ENCODE assay signal across 21 cellular contexts in genomic region chr6:155120034-155120433, GRCh38.
DNase-seq lines count a peak whose midpoint lies in the region; ATAC-seq and TF ChIP-seq lines count a peak whose summit lies in the region.
"Had no signal": no experiment of that assay in that cellular context is flagged by ENCODE, and none has a peak within 500 bp of the region (broad histone marks: within the 10 kb centered on the region; RNA-seq: fewer than 3 reads in every experiment).

No MANE protein-coding gene starts in this region.

- H3K27ac ChIP-seq in HUES6 (ENCODE audit: low read depth, low read length) (peak overlapping the region; percentile 81), WERI-Rb-1 (peak overlapping the region; percentile 60)
- H3K27ac ChIP-seq: BLaER1 treated with 17β-estradiol and CSF1 and Interleukin-3, amounts not matched to agents 10 nM and 100 nM; heart right ventricle; prostate gland; upper lobe of right lung had no signal

- peaks cover 9 to 11% of the 10 kb centered on the region in 2 donors for H3K27me3 Mint-ChIP-seq in stimulated activated naive B cell treated with anti-CD40 and anti-IgM and Interleukin-4, amounts not matched to agents 10 μg/mL and 1 μg/mL and 100 μg/mL, for 72 hours
- H3K27me3 Mint-ChIP-seq: activated CD4-positive, alpha-beta T cell treated with anti-CD3 and anti-CD28 coated beads for 36 hours; stimulated activated naive CD8-positive, alpha-beta T cell treated with anti-CD3 and anti-CD28 coated beads, Interleukin-15, Interleukin-2, amounts not matched to agents 100 ng/mL and 50 ng/mL, for 24 hours had no signal

- no peaks in the 10 kb centered on the region for H3K36me3 ChIP-seq in HUES6 (ENCODE audit: control insufficient read depth, insufficient read depth, low read length)
- peaks cover 3% of the 10 kb centered on the region for H3K36me3 ChIP-seq in WERI-Rb-1
- H3K36me3 ChIP-seq: BLaER1 treated with 17β-estradiol and CSF1 and Interleukin-3, amounts not matched to agents 10 nM and 100 nM; heart right ventricle; prostate gland; upper lobe of right lung had no signal

- no peak overlapping the region for H3K27ac Mint-ChIP-seq in stimulated activated naive B cell treated with anti-CD40 and anti-IgM and Interleukin-4, amounts not matched to agents 10 μg/mL and 1 μg/mL and 100 μg/mL, for 72 hours
- H3K27ac Mint-ChIP-seq in stimulated activated effector memory CD8-positive, alpha-beta T cell treated with anti-CD3 and anti-CD28 coated beads, Interleukin-12 subunit alpha, Interleukin-12 subunit beta, amount 100 ng/mL, for 72 hours: no peak overlapping the region
- H3K27ac Mint-ChIP-seq: activated CD4-positive, alpha-beta T cell treated with anti-CD3 and anti-CD28 coated beads for 36 hours; natural killer cell; stimulated activated naive CD8-positive, alpha-beta T cell treated with anti-CD3 and anti-CD28 coated beads, Interleukin-15, Interleukin-2, amounts not matched to agents 100 ng/mL and 50 ng/mL, for 24 hours had no signal

- H3K4me1 Mint-ChIP-seq in stimulated activated naive B cell treated with anti-CD40 and anti-IgM and Interleukin-4, amounts not matched to agents 10 μg/mL and 1 μg/mL and 100 μg/mL, for 72 hours: peaks cover 6 to 24% of the 10 kb centered on the region in 2 donors
- peaks cover 6% of the 10 kb centered on the region for H3K4me1 Mint-ChIP-seq in stimulated activated effector memory CD8-positive, alpha-beta T cell treated with anti-CD3 and anti-CD28 coated beads, Interleukin-12 subunit alpha, Interleukin-12 subunit beta, amount 100 ng/mL, for 72 hours

- H3K27me3 ChIP-seq in HUES6 (ENCODE audit: control insufficient read depth, insufficient read depth, low read length) (no peaks in the 10 kb centered on the region), WERI-Rb-1 (ENCODE audit: insufficient read depth, low read depth, severe bottlenecking) (no peaks in the 10 kb centered on the region)
- H3K27me3 ChIP-seq: BLaER1 treated with 17β-estradiol and CSF1 and Interleukin-3, amounts not matched to agents 10 nM and 100 nM; heart right ventricle; upper lobe of right lung had no signal

- peaks cover 0 to 2% of the 10 kb centered on the region in 2 donors for H3K9me3 Mint-ChIP-seq in stimulated activated naive B cell treated with anti-CD40 and anti-IgM and Interleukin-4, amounts not matched to agents 10 μg/mL and 1 μg/mL and 100 μg/mL, for 72 hours
- no peaks in the 10 kb centered on the region for H3K9me3 Mint-ChIP-seq in stimulated activated effector memory CD8-positive, alpha-beta T cell treated with anti-CD3 and anti-CD28 coated beads, Interleukin-12 subunit alpha, Interleukin-12 subunit beta, amount 100 ng/mL, for 72 hours
- H3K9me3 Mint-ChIP-seq: natural killer cell; stimulated activated naive CD8-positive, alpha-beta T cell treated with anti-CD3 and anti-CD28 coated beads, Interleukin-15, Interleukin-2, amounts not matched to agents 100 ng/mL and 50 ng/mL, for 24 hours had no signal

- H3K36me3 Mint-ChIP-seq in stimulated activated naive B cell treated with anti-CD40 and anti-IgM and Interleukin-4, amounts not matched to agents 10 μg/mL and 1 μg/mL and 100 μg/mL, for 72 hours: no peaks in the 10 kb centered on the region
- peaks cover 6% of the 10 kb centered on the region for H3K36me3 Mint-ChIP-seq in stimulated activated effector memory CD8-positive, alpha-beta T cell treated with anti-CD3 and anti-CD28 coated beads, Interleukin-12 subunit alpha, Interleukin-12 subunit beta, amount 100 ng/mL, for 72 hours
- H3K36me3 Mint-ChIP-seq: natural killer cell had no signal

- DNase-seq in WERI-Rb-1: peak; percentile 61
- DNase-seq in iPS DF 4.7 (ENCODE audit: extremely low read depth, low spot score): peak; percentile 94
- peak; percentile 49 for DNase-seq in retina
- no peak for DNase-seq in NCI-H146 treated with DMSO at 0.1 percent for 48 hours (lab: John Stamatoyannopoulos, UW; ENCODE audit: unreplicated experiment)
- no peak for DNase-seq in stimulated activated naive B cell treated with anti-CD40 and anti-IgM and Interleukin-4, amounts not matched to agents 10 μg/mL and 1 μg/mL and 100 μg/mL, for 72 hours
- no peak for DNase-seq in stimulated activated effector memory CD8-positive, alpha-beta T cell treated with anti-CD3 and anti-CD28 coated beads, Interleukin-12 subunit alpha, Interleukin-12 subunit beta, amount 100 ng/mL, for 72 hours (ENCODE audit: low spot score in 2 of 2)
- DNase-seq: activated CD4-positive, alpha-beta T cell treated with anti-CD3 and anti-CD28 coated beads for 36 hours; DMS53; heart right ventricle; KG1; natural killer cell; NCI-H1092; NCI-H2227 treated with DMSO at 0.1 percent for 48 hours; SHP77 treated with DMSO at 0.1 percent for 48 hours; T1000; upper lobe of right lung had no signal

- no peak for ATAC-seq in GM19351 (IDR thresholded peaks at IDR 0.05; ENCODE audit: unreplicated experiment)
- ATAC-seq in stimulated activated naive B cell treated with anti-CD40 and anti-IgM and Interleukin-4, amounts not matched to agents 10 μg/mL and 1 μg/mL and 100 μg/mL, for 72 hours (replicated peaks): no peak
- no peak for ATAC-seq in stimulated activated effector memory CD8-positive, alpha-beta T cell treated with anti-CD3 and anti-CD28 coated beads, Interleukin-12 subunit alpha, Interleukin-12 subunit beta, amount 100 ng/mL, for 72 hours
- ATAC-seq: activated CD4-positive, alpha-beta T cell treated with anti-CD3 and anti-CD28 coated beads for 36 hours; heart right ventricle; natural killer cell; upper lobe of right lung had no signal

- no peak for TF ChIP-seq CTCF in WERI-Rb-1 (IDR thresholded peaks at IDR 0.05; ENCODE audit: low read depth, low read length)

- H3K4me3 ChIP-seq in HUES6 (ENCODE audit: low read depth, low read length) (0 out of 2 replicates have a peak overlapping the region, but pooled peaks have one; percentile 5), WERI-Rb-1 (ENCODE audit: low read depth, low read length) (no peak overlapping the region)
- H3K4me3 ChIP-seq: BLaER1 treated with 17β-estradiol and CSF1 and Interleukin-3, amounts not matched to agents 10 nM and 100 nM; heart right ventricle; prostate gland; upper lobe of right lung had no signal

- peak overlapping the region; percentile 15 for H3K9ac ChIP-seq in HUES6 (ENCODE audit: low read length)
- H3K9ac ChIP-seq: BLaER1 treated with 17β-estradiol and CSF1 and Interleukin-3, amounts not matched to agents 10 nM and 100 nM had no signal

- peaks cover 52% of the 10 kb centered on the region for H3K4me1 ChIP-seq in HUES6 (ENCODE audit: control insufficient read depth, insufficient read depth, low read length)
- H3K4me1 ChIP-seq: BLaER1 treated with 17β-estradiol and CSF1 and Interleukin-3, amounts not matched to agents 10 nM and 100 nM; prostate gland; upper lobe of right lung had no signal

- H3K9me3 ChIP-seq in HUES6 (ENCODE audit: control insufficient read depth, insufficient read depth, low read depth, low read length) (no peaks in the 10 kb centered on the region), WERI-Rb-1 (ENCODE audit: severe bottlenecking) (no peaks in the 10 kb centered on the region)
- H3K9me3 ChIP-seq: BLaER1 treated with 17β-estradiol and CSF1 and Interleukin-3, amounts not matched to agents 10 nM and 100 nM; heart right ventricle; prostate gland; upper lobe of right lung had no signal

- no peak overlapping the region for H3K4me3 Mint-ChIP-seq in stimulated activated naive B cell treated with anti-CD40 and anti-IgM and Interleukin-4, amounts not matched to agents 10 μg/mL and 1 μg/mL and 100 μg/mL, for 72 hours
- no peak overlapping the region for H3K4me3 Mint-ChIP-seq in stimulated activated effector memory CD8-positive, alpha-beta T cell treated with anti-CD3 and anti-CD28 coated beads, Interleukin-12 subunit alpha, Interleukin-12 subunit beta, amount 100 ng/mL, for 72 hours
- H3K4me3 Mint-ChIP-seq: activated CD4-positive, alpha-beta T cell treated with anti-CD3 and anti-CD28 coated beads for 36 hours; natural killer cell; stimulated activated naive CD8-positive, alpha-beta T cell treated with anti-CD3 and anti-CD28 coated beads, Interleukin-15, Interleukin-2, amounts not matched to agents 100 ng/mL and 50 ng/mL, for 24 hours had no signal

Comparison
In these comparisons a context has a peak if more than half of its experiments do, and no peak if none do; other contexts are left out.
1. DNase-seq: peak in WERI-Rb-1 (single experiment), iPS DF 4.7 (single experiment) and retina (single experiment); none in NCI-H146 treated with DMSO at 0.1 percent for 48 hours (single experiment), stimulated activated naive B cell treated with anti-CD40 and anti-IgM and Interleukin-4, amounts not matched to agents 10 μg/mL and 1 μg/mL and 100 μg/mL, for 72 hours (single experiment) and stimulated activated effector memory CD8-positive, alpha-beta T cell treated with anti-CD3 and anti-CD28 coated beads, Interleukin-12 subunit alpha, Interleukin-12 subunit beta, amount 100 ng/mL, for 72 hours (0 of 2).